In genomic region chr1:22889213-22889827, GRCh38 we compare ENCODE assay signal across 8 cellular contexts.
DNase-seq lines count a peak whose midpoint lies in the region; ATAC-seq, FAIRE-seq and TF ChIP-seq lines count a peak whose summit lies in the region.

No MANE protein-coding gene starts in this region.

- H3K4me1 ChIP-seq in GM23338 (ENCODE audit: insufficient read depth): no peaks in the 10 kb centered on the region
- H3K4me1 ChIP-seq in prostate gland (replicated peaks): no peaks in the 10 kb centered on the region

- no peak overlapping the region for H3K4me2 ChIP-seq in GM23338

- no peaks in the 10 kb centered on the region for H3K79me2 ChIP-seq in GM23338 (replicated peaks; ENCODE audit: insufficient read depth)

- H3K27me3 ChIP-seq in GM23338 (ENCODE audit: insufficient read depth) (no peaks in the 10 kb centered on the region), prostate gland (replicated peaks; ENCODE audit: insufficient read depth) (no peaks in the 10 kb centered on the region)

- intact Hi-C loops in prostate gland (cut with DNase I): loop anchor here (1.0 kb wide), 1 partner anchor 185 kb away; no protein-coding TSS in a partner anchor

- ATAC-seq in GM23338: peak; percentile 53; the same call in 2 of the 3 replicates
- no peak for ATAC-seq in GM21447 (IDR thresholded peaks at IDR 0.05; ENCODE audit: unreplicated experiment)
- ATAC-seq in HG02938 (IDR thresholded peaks at IDR 0.05; ENCODE audit: unreplicated experiment): no peak

- H3F3A ChIP-seq in GM23338 (replicated peaks; ENCODE audit: low read depth): no peaks in the 10 kb centered on the region

- H3K27me3 Mint-ChIP-seq in GM23338 (ENCODE audit: insufficient read depth, low read depth, poor library complexity): peaks cover 2% of the 10 kb centered on the region

- no peak overlapping the region for H2AFZ ChIP-seq in GM23338

- H3K9me3 ChIP-seq in prostate gland: no peaks in the 10 kb centered on the region

- WGBS in prostate gland: 57% methylated on average over 3 of the region's 3 CpGs

- H3K4me3 ChIP-seq in GM23338 (no peak overlapping the region), prostate gland (no peak overlapping the region)

- no peaks in the 10 kb centered on the region for H3K36me3 ChIP-seq in GM23338 (ENCODE audit: insufficient read depth)
- H3K36me3 ChIP-seq in prostate gland: no peaks in the 10 kb centered on the region

- FAIRE-seq in RCC 7860 (lab: Jason Lieb, UNC): no peak

- H3K9me3 Mint-ChIP-seq in GM23338: no peaks in the 10 kb centered on the region

- H3K27ac ChIP-seq in C4-2B (no peak overlapping the region), GM23338 (ENCODE audit: low read depth) (no peak overlapping the region), prostate gland (no peak overlapping the region)

- peak; percentile 33 for DNase-seq in GM23338 (ENCODE audit: low spot score)
- DNase-seq in RCC 7860 (ENCODE audit: low spot score): peak; percentile 31
- peak; percentile 63 for DNase-seq in fibroblast of peridontal ligament (ENCODE audit: extremely low read depth)
- DNase-seq in prostate gland (ENCODE audit: low spot score): peak; percentile 18
- no peak for DNase-seq in activated T-cell treated with anti-CD3 and anti-CD28 coated beads, Interleukin-2, amount 50 U/mL, for 1 hour

- H3K4me1 Mint-ChIP-seq in GM23338: no peaks in the 10 kb centered on the region

- no peaks in the 10 kb centered on the region for H4K20me1 ChIP-seq in GM23338 (replicated peaks; ENCODE audit: insufficient read depth)

- no peak overlapping the region for H3K27ac Mint-ChIP-seq in GM23338

- TF ChIP-seq POLR2A in prostate gland (IDR thresholded peaks at IDR 0.05): no peak

- no peaks in the 10 kb centered on the region for H3K36me3 Mint-ChIP-seq in GM23338 (ENCODE audit: low read depth)

- TF ChIP-seq CTCF in C4-2B (conservative IDR thresholded peaks at IDR 0.05): peak; percentile 75
- TF ChIP-seq CTCF in GM23338 (conservative IDR thresholded peaks at IDR 0.05; ENCODE audit: low read depth in 2 of 2): peak; percentile 49 to 59
- peak; percentile 72 to 85 (median 78) for TF ChIP-seq CTCF in prostate gland (IDR thresholded peaks at IDR 0.05)

- H3K4me3 Mint-ChIP-seq in GM23338: no peak overlapping the region

- no peaks in the 10 kb centered on the region for H3K9me2 ChIP-seq in GM23338 (ENCODE audit: insufficient read depth)

TF ChIP-seq in GM23338, 12 proteins besides CTCF, POLR2A, EP300 and RAD21:
- TF ChIP-seq NANOG (IDR thresholded peaks at IDR 0.05; ENCODE audit: borderline replicate concordance) (no peak), ETS1 (IDR thresholded peaks at IDR 0.05) (no peak), JUNB (IDR thresholded peaks at IDR 0.05; ENCODE audit: unreplicated experiment) (no peak), ZNF331 (CRISPR knock-in tag; IDR thresholded peaks at IDR 0.05; ENCODE audit: low read depth) (no peak), POLR2AphosphoS5 (IDR thresholded peaks at IDR 0.05; ENCODE audit: low read depth) (no peak)
- TF ChIP-seq, protein P1, sequence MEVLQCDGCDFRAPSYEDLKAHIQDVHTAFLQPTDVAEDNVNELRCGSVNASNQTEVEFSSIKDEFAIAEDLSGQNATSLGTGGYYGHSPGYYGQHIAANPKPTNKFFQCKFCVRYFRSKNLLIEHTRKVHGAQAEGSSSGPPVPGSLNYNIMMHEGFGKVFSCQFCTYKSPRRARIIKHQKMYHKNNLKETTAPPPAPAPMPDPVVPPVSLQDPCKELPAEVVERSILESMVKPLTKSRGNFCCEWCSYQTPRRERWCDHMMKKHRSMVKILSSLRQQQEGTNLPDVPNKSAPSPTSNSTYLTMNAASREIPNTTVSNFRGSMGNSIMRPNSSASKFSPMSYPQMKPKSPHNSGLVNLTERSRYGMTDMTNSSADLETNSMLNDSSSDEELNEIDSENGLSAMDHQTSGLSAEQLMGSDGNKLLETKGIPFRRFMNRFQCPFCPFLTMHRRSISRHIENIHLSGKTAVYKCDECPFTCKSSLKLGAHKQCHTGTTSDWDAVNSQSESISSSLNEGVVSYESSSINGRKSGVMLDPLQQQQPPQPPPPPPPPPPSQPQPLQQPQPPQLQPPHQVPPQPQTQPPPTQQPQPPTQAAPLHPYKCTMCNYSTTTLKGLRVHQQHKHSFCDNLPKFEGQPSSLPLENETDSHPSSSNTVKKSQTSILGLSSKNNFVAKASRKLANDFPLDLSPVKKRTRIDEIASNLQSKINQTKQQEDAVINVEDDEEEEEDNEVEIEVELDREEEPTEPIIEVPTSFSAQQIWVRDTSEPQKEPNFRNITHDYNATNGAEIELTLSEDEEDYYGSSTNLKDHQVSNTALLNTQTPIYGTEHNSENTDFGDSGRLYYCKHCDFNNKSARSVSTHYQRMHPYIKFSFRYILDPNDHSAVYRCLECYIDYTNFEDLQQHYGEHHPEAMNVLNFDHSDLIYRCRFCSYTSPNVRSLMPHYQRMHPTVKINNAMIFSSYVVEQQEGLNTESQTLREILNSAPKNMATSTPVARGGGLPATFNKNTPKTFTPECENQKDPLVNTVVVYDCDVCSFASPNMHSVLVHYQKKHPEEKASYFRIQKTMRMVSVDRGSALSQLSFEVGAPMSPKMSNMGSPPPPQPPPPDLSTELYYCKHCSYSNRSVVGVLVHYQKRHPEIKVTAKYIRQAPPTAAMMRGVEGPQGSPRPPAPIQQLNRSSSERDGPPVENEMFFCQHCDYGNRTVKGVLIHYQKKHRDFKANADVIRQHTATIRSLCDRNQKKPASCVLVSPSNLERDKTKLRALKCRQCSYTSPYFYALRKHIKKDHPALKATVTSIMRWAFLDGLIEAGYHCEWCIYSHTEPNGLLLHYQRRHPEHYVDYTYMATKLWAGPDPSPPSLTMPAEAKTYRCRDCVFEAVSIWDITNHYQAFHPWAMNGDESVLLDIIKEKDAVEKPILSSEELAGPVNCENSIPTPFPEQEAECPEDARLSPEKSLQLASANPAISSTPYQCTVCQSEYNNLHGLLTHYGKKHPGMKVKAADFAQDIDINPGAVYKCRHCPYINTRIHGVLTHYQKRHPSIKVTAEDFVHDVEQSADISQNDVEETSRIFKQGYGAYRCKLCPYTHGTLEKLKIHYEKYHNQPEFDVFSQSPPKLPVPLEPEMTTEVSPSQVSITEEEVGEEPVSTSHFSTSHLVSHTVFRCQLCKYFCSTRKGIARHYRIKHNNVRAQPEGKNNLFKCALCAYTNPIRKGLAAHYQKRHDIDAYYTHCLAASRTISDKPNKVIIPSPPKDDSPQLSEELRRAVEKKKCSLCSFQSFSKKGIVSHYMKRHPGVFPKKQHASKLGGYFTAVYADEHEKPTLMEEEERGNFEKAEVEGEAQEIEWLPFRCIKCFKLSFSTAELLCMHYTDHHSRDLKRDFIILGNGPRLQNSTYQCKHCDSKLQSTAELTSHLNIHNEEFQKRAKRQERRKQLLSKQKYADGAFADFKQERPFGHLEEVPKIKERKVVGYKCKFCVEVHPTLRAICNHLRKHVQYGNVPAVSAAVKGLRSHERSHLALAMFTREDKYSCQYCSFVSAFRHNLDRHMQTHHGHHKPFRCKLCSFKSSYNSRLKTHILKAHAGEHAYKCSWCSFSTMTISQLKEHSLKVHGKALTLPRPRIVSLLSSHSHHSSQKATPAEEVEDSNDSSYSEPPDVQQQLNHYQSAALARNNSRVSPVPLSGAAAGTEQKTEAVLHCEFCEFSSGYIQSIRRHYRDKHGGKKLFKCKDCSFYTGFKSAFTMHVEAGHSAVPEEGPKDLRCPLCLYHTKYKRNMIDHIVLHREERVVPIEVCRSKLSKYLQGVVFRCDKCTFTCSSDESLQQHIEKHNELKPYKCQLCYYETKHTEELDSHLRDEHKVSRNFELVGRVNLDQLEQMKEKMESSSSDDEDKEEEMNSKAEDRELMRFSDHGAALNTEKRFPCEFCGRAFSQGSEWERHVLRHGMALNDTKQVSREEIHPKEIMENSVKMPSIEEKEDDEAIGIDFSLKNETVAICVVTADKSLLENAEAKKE (CRISPR knock-in tag; IDR thresholded peaks at IDR 0.05): no peak
